8 cellular contexts compared by ENCODE assay signal in genomic region chr5:10724799-10725507, GRCh38. TPM values are rescaled to one million over a fixed set of nuclear protein-coding genes. Genes with fewer than 3 reads are reported as not detected.
DNase-seq lines count a peak whose midpoint lies in the region; ATAC-seq and TF ChIP-seq lines count a peak whose summit lies in the region.

No MANE protein-coding gene starts in this region.

- peak; percentile 58 for ATAC-seq in upper lobe of right lung
- no peak for ATAC-seq in GM21390 (IDR thresholded peaks at IDR 0.05; ENCODE audit: unreplicated experiment)
- ATAC-seq in GM18861 (IDR thresholded peaks at IDR 0.05; ENCODE audit: unreplicated experiment), result no peak

- H3K4me3 ChIP-seq in astrocyte of the spinal cord (ENCODE audit: low read depth, low read length) (no peak overlapping the region), kidney epithelial cell (ENCODE audit: low read depth, low read length) (no peak overlapping the region), upper lobe of right lung (no peak overlapping the region)

- H3K27me3 ChIP-seq in kidney epithelial cell (ENCODE audit: control insufficient read depth, insufficient read depth, low read length), result no peaks in the 10 kb centered on the region
- H3K27me3 ChIP-seq in upper lobe of right lung, result no peaks in the 10 kb centered on the region

- no peak overlapping the region for H3K27ac Mint-ChIP-seq in activated T-cell treated with anti-CD3 and anti-CD28 coated beads, Interleukin-2, amount 50 U/mL, for 24 hours

- no peaks in the 10 kb centered on the region for H3K9me3 Mint-ChIP-seq in activated T-cell treated with anti-CD3 and anti-CD28 coated beads, Interleukin-2, amount 50 U/mL, for 24 hours

- H3K36me3 ChIP-seq in kidney epithelial cell (ENCODE audit: control insufficient read depth, insufficient read depth, low read length) (no peaks in the 10 kb centered on the region), upper lobe of right lung (peaks cover 6% of the 10 kb centered on the region)

- no peaks in the 10 kb centered on the region for H3K9me3 ChIP-seq in upper lobe of right lung

- DNase-seq in LoVo (ENCODE audit: low spot score) (peak; percentile 86), astrocyte of the spinal cord (ENCODE audit: low read depth, low spot score) (peak; percentile 94), kidney epithelial cell (ENCODE audit: low read depth) (peak; percentile 50), upper lobe of right lung (no peak), GM19238 (ENCODE audit: insufficient read length, low spot score) (no peak)
- DNase-seq in activated T-cell treated with anti-CD3 and anti-CD28 coated beads, Interleukin-2, amount 50 U/mL, for 24 hours, result no peak

- peaks cover 62% of the 10 kb centered on the region for H3K36me3 Mint-ChIP-seq in activated T-cell treated with anti-CD3 and anti-CD28 coated beads, Interleukin-2, amount 50 U/mL, for 24 hours (ENCODE audit: low read depth)

- no peaks in the 10 kb centered on the region for H3K27me3 Mint-ChIP-seq in activated T-cell treated with anti-CD3 and anti-CD28 coated beads, Interleukin-2, amount 50 U/mL, for 24 hours

- H3K4me3 Mint-ChIP-seq in activated T-cell treated with anti-CD3 and anti-CD28 coated beads, Interleukin-2, amount 50 U/mL, for 24 hours, result no peak overlapping the region

- H3K4me1 Mint-ChIP-seq in activated T-cell treated with anti-CD3 and anti-CD28 coated beads, Interleukin-2, amount 50 U/mL, for 24 hours (ENCODE audit: low read depth), result peaks cover 28% of the 10 kb centered on the region

- TF ChIP-seq CTCF in astrocyte of the spinal cord (IDR thresholded peaks at IDR 0.05; ENCODE audit: low read depth, low read length) (peak; percentile 61), kidney epithelial cell (IDR thresholded peaks at IDR 0.05; ENCODE audit: insufficient read depth, low read length, poor library complexity, severe bottlenecking) (no peak), upper lobe of right lung (IDR thresholded peaks at IDR 0.05) (peak; percentile 17)

- peak overlapping the region; percentile 59 for H3K27ac ChIP-seq in upper lobe of right lung

- intact Hi-C loops in upper lobe of right lung (cut with DNase I), result no loop called here

- in situ Hi-C loops in astrocyte of the spinal cord (cut with HindIII; ENCODE audit: low sequenced_read_pairs), result no loop called here

- peaks cover 24% of the 10 kb centered on the region for H3K4me1 ChIP-seq in upper lobe of right lung

RNA-seq across cellular contexts. Expression of gene DAP, which starts 36.1 kb away (rescaled TPM):
- total RNA-seq in kidney epithelial cell, result 77.7 and 89.0 TPM in 2 replicates
- total RNA-seq in upper lobe of right lung, result 105 TPM

Comparison
In these comparisons a context has a peak if more than half of its experiments do, and no peak if none do; other contexts are left out.
1. DNase-seq: peak in LoVo (single experiment), astrocyte of the spinal cord (single experiment) and kidney epithelial cell (single experiment); none in upper lobe of right lung (single experiment), GM19238 (single experiment) and activated T-cell treated with anti-CD3 and anti-CD28 coated beads, Interleukin-2, amount 50 U/mL, for 24 hours (single experiment).